ENCODE assay signal across 10 cellular contexts in genomic region chr5:124921694-124922093, GRCh38.
DNase-seq lines count a peak whose midpoint lies in the region; ATAC-seq, FAIRE-seq and TF ChIP-seq lines count a peak whose summit lies in the region.
"Had no signal": no experiment of that assay in that cellular context is flagged by ENCODE, and none has a peak within 500 bp of the region (broad histone marks: within the 10 kb centered on the region; RNA-seq: fewer than 3 reads in every experiment).

No MANE protein-coding gene starts in this region.

- peaks cover 60% of the 10 kb centered on the region for H3K4me1 ChIP-seq in OCI-LY7 (ENCODE audit: insufficient read depth, low read length, poor library complexity, severe bottlenecking)

- H3K27me3 ChIP-seq in MG63: no peaks in the 10 kb centered on the region
- H3K27me3 ChIP-seq: hepatocyte had no signal

- intact Hi-C loops in OCI-LY7 (cut with micrococcal nuclease; ENCODE audit: unreplicated experiment): loop anchor here (2.0 kb wide), 2 partner anchors 85 to 173 kb away; no protein-coding TSS in a partner anchor

- CTCF ChIA-PET in OCI-LY7 (lab: Charles Lee; ENCODE audit: unreplicated experiment): interaction anchor here (0.6 kb wide), 1 partner anchor 864 kb away, joined by 3 read pairs; no protein-coding TSS in a partner anchor

- POLR2A ChIA-PET in OCI-LY7 (lab: Charles Lee): interaction anchor here (1.0 to 2.7 kb wide), 18 partner anchors 9 to 199 kb away, joined by 3 to 30 read pairs (median 6); no protein-coding TSS in a partner anchor

- H3K9me3 ChIP-seq in OCI-LY7 (ENCODE audit: low read length) (no peaks in the 10 kb centered on the region), MG63 (no peaks in the 10 kb centered on the region)
- H3K9me3 ChIP-seq: mucosa of descending colon had no signal

- no peaks in the 10 kb centered on the region for H3K36me3 ChIP-seq in OCI-LY7 (ENCODE audit: insufficient read depth, low read length)
- no peaks in the 10 kb centered on the region for H3K36me3 ChIP-seq in MG63

- H4K20me1 ChIP-seq in OCI-LY7 (ENCODE audit: insufficient read depth, low read length): no peaks in the 10 kb centered on the region

- H3K4me3 ChIP-seq in OCI-LY7 (ENCODE audit: low read depth, low read length, poor library complexity, severe bottlenecking) (peak overlapping the region; percentile 62), MG63 (no peak overlapping the region)
- H3K4me3 ChIP-seq: hepatocyte, mucosa of descending colon had no signal

- TF ChIP-seq CTCF in D721Med (IDR thresholded peaks at IDR 0.05; ENCODE audit: insufficient read depth, missing control alignments) (no peak), OCI-LY7 (conservative IDR thresholded peaks at IDR 0.05; ENCODE audit: low read length) (0 out of 2 replicates have a peak, but pooled peaks have one; percentile 6), GM13977 (IDR thresholded peaks at IDR 0.05; ENCODE audit: extremely low read depth, insufficient read depth, missing control alignments) (no peak)

- peak; percentile 11 for FAIRE-seq in D721Med (lab: Jason Lieb, UNC)

- in situ Hi-C loops in GM13977 (cut with MboI; ENCODE audit: low pct_unique_long_range_greater_than_20kb, low sequenced_read_pairs, unreplicated experiment): no loop called here

- H3K9me2 ChIP-seq in OCI-LY7 (ENCODE audit: insufficient read depth, low read length): no peaks in the 10 kb centered on the region

- BruUV-seq in OCI-LY7 (replicated peaks; lab: Mats Ljungman, UMichigan): no TSS peak

- peak overlapping the region; percentile 88 for H3K27ac ChIP-seq in OCI-LY7 (ENCODE audit: low read depth, low read length, poor library complexity, severe bottlenecking)

- ATAC-seq in GM19452 (IDR thresholded peaks at IDR 0.05; ENCODE audit: unreplicated experiment) (peak; percentile 28), HG02943 (IDR thresholded peaks at IDR 0.05; ENCODE audit: low read depth, unreplicated experiment) (peak; percentile 26)

- no peaks in the 10 kb centered on the region for H3K79me2 ChIP-seq in OCI-LY7 (ENCODE audit: insufficient read depth, low read depth, low read length)
- H3K79me2 ChIP-seq: hepatocyte had no signal

- DNase-seq in D721Med (ENCODE audit: insufficient read length, low spot score) (no peak), OCI-LY7 (ENCODE audit: low spot score) (no peak), GOT3 (lab: John Stamatoyannopoulos, UW) (no peak), MG63 (no peak), GM13977 (ENCODE audit: low spot score) (no peak), NCI-H526 treated with DMSO at 0.1 percent for 48 hours (lab: John Stamatoyannopoulos, UW) (no peak)
- DNase-seq: mucosa of descending colon had no signal

- H3K4me2 ChIP-seq in OCI-LY7 (ENCODE audit: low read length): peak overlapping the region; percentile 98
- H3K4me2 ChIP-seq: hepatocyte had no signal

- peak overlapping the region; percentile 92 for H2AFZ ChIP-seq in OCI-LY7 (ENCODE audit: low read length)
- H2AFZ ChIP-seq: hepatocyte had no signal
